Comparison of ENCODE assay signal across 22 cellular contexts in the genomic region with DNA sequence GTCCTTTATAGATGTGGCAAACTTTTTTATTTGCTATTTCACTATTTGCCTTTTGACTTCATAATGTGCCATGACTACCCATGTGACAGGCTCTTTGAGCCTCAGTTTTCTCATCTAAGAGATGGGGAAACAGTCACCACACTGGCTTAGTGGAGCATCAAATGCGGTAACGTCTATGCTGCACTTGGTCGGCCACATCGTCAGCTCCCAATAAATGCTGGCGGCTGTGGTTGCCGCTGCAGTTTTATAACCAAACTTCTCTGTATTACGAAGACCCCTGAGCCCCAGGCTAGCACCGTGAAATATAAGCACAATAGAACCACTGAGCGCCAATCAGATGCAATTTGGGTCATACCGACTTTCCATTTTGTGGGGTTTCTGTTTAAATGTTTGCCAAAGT. TPM values are rescaled to one million over a fixed set of nuclear protein-coding genes. Genes with fewer than 3 reads are reported as not detected.
DNase-seq lines count a peak whose midpoint lies in the region; ATAC-seq, FAIRE-seq and TF ChIP-seq lines count a peak whose summit lies in the region.
"Had no signal": no experiment of that assay in that cellular context is flagged by ENCODE, and none has a peak within 500 bp of the region (broad histone marks: within the 10 kb centered on the region; RNA-seq: fewer than 3 reads in every experiment).

No MANE protein-coding gene starts in this region.

- peak; percentile 25 for DNase-seq in activated effector memory CD4-positive, alpha-beta T cell treated with anti-CD3 and anti-CD28 coated beads, Interleukin-2, amount 50 U/mL, for 16 hours
- no peak for DNase-seq in activated effector memory CD4-positive, alpha-beta T cell treated with Interleukin-2 at 50 U/mL for 16 hours
- DNase-seq in kidney (peak; percentile 46), sigmoid colon (peak; percentile 8), NCI-H82 (lab: John Stamatoyannopoulos, UW) (no peak)
- DNase-seq: CD4-positive, CD25-positive, alpha-beta regulatory T cell; CD8-positive, alpha-beta T cell; DMS153; DND-41; HCEC 1CT had no signal

- no peak for TF ChIP-seq POLR2A in sigmoid colon (IDR thresholded peaks at IDR 0.05)

- no peak overlapping the region for H3K9ac ChIP-seq in kidney (ENCODE audit: low read length in 2 of 2)
- H3K9ac ChIP-seq: BLaER1, GM23248 had no signal

- no peaks in the 10 kb centered on the region for H3K36me3 ChIP-seq in kidney (ENCODE audit: control insufficient read depth in 1 of 2, insufficient read depth in 2 of 2, low read length in 2 of 2)
- H3K36me3 ChIP-seq in sigmoid colon = no peaks in the 10 kb centered on the region
- H3K36me3 ChIP-seq: BLaER1 had no signal

- no peak for FAIRE-seq in kidney (lab: Jason Lieb, UNC)
- FAIRE-seq: A204.1, G401.6, GM12892, GM19239, H1 had no signal

- no peak for TF ChIP-seq CTCF in kidney (IDR thresholded peaks at IDR 0.05; ENCODE audit: borderline replicate concordance, extremely low read depth, insufficient read depth)
- no peak for TF ChIP-seq CTCF in sigmoid colon (IDR thresholded peaks at IDR 0.05)

- TF ChIP-seq EP300 in sigmoid colon (IDR thresholded peaks at IDR 0.05) = no peak

- H3K4me3 ChIP-seq in kidney (ENCODE audit: low read length in 2 of 2) = no peak overlapping the region
- no peak overlapping the region for H3K4me3 ChIP-seq in sigmoid colon
- H3K4me3 ChIP-seq: BLaER1, GM23248 had no signal

- ATAC-seq in HG02763 (IDR thresholded peaks at IDR 0.05; ENCODE audit: unreplicated experiment) = no peak
- no peak for ATAC-seq in HG02840 (IDR thresholded peaks at IDR 0.05; ENCODE audit: low FRiP score, unreplicated experiment)
- ATAC-seq: CD8-positive, alpha-beta T cell had no signal

- intact Hi-C loops in kidney (cut with DNase I) (loop anchor here (10.0 kb wide), 2 partner anchors 362 to 502 kb away; no protein-coding TSS in a partner anchor), sigmoid colon (cut with DNase I) (no loop called here)

- H3K27me3 ChIP-seq in sigmoid colon = no peaks in the 10 kb centered on the region
- H3K27me3 ChIP-seq: BLaER1 had no signal

- H3K27ac ChIP-seq in kidney (ENCODE audit: low read depth in 2 of 2, low read length in 2 of 2) = no peak overlapping the region
- H3K27ac ChIP-seq in sigmoid colon = no peak overlapping the region
- H3K27ac ChIP-seq: 22Rv1, BLaER1, C4-2B, GM23248 had no signal

- H3K4me1 ChIP-seq in kidney (ENCODE audit: control insufficient read depth in 1 of 2, insufficient read depth in 1 of 2, low read depth in 1 of 2, low read length in 2 of 2) (no peaks in the 10 kb centered on the region), sigmoid colon (no peaks in the 10 kb centered on the region)
- H3K4me1 ChIP-seq: BLaER1, Caco-2 had no signal

- 96% methylated on average over 10 of the region's 10 CpGs for WGBS in sigmoid colon, 2 donors

- H3K9me3 ChIP-seq in kidney (ENCODE audit: control insufficient read depth in 1 of 2, low read length in 2 of 2) (no peaks in the 10 kb centered on the region), sigmoid colon (no peaks in the 10 kb centered on the region)
- H3K9me3 ChIP-seq: BLaER1, Caco-2 had no signal

RNA-seq across cellular contexts. Expression of a gene that starts 56.2 kb away (rescaled TPM):
- total RNA-seq in kidney (40.2 TPM), sigmoid colon (10 to 100 TPM; 20.6 to 29.9 (median 22.9) TPM)
- polyA plus RNA-seq in kidney (ENCODE audit: insufficient read depth, low read depth, low replicate concordance) (15.2 TPM), sigmoid colon (10 to 100 TPM; 30.0 to 49.5 (median 42.2) TPM)

Comparison
In these comparisons a context has a peak if more than half of its experiments do, and no peak if none do; other contexts are left out.
1. DNase-seq: peak in activated effector memory CD4-positive, alpha-beta T cell treated with anti-CD3 and anti-CD28 coated beads, Interleukin-2, amount 50 U/mL, for 16 hours (single experiment), kidney (single experiment) and sigmoid colon (single experiment); none in activated effector memory CD4-positive, alpha-beta T cell treated with Interleukin-2 at 50 U/mL for 16 hours (single experiment) and NCI-H82 (single experiment).